ENCODE assay signal across 24 cellular contexts in the genomic region with DNA sequence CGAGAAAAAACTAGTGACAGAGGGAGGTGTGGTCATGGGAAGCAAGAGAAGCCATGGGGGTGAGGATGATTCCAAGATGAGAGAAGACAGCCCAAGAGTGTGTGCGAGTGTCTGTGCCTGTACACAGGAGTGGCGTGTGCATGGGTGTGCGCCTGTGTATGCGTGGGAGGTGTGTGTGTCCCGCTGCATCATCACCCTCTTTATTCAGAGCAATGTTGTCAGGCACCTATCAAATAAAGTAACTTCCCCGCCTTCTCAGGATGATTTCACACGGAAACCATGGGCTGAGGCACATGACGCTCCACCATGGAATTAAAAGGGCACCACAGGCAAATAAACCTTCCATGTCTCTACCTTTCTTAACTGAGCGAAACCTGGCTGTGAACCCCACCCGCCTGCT. TPM values are rescaled to one million over a fixed set of nuclear protein-coding genes. Genes with fewer than 3 reads are reported as not detected.
A peak's percentile ranks its signal among the peaks of the same experiment; 100 is the strongest.
DNase-seq lines count a peak whose midpoint lies in the region; ATAC-seq and TF ChIP-seq lines count a peak whose summit lies in the region.
"Had no signal": no experiment of that assay in that cellular context is flagged by ENCODE, and none has a peak within 500 bp of the region (broad histone marks: within the 10 kb centered on the region; RNA-seq: fewer than 3 reads in every experiment).

No MANE protein-coding gene starts in this region.

- H4K20me1 ChIP-seq in osteoblast (ENCODE audit: insufficient read depth, low read length) = no peaks in the 10 kb centered on the region

- no peak overlapping the region for H3K4me2 ChIP-seq in osteoblast (ENCODE audit: insufficient read depth, low read length)
- H3K4me2 ChIP-seq: A549 had no signal

- no peaks in the 10 kb centered on the region for H3K9me3 ChIP-seq in osteoblast (ENCODE audit: low read depth, low read length)
- H3K9me3 ChIP-seq: A549 had no signal

- intact Hi-C loops in left ventricle myocardium superior (cut with micrococcal nuclease) = no loop called here
- intact Hi-C loops in Right ventricle myocardium superior (cut with DNase I) = no loop called here
- intact Hi-C loops in head of caudate nucleus (cut with DNase I) = no loop called here

- ATAC-seq in left ventricle myocardium superior (no peak), Right ventricle myocardium superior (ENCODE audit: poor library complexity) (no peak)
- no peak for ATAC-seq in naive thymus-derived CD8-positive, alpha-beta T cell
- ATAC-seq: A549 had no signal

- no peak overlapping the region for H3K27ac ChIP-seq in osteoblast (ENCODE audit: low read depth, low read length)
- H3K27ac ChIP-seq: 22Rv1, A549, HL-60 had no signal

- DNase-seq in left ventricle myocardium superior (peak; percentile 2), Right ventricle myocardium superior (no peak), head of caudate nucleus (peak in 35 of 42 donors; percentile 9 to 77 (median 42)), osteoblast (ENCODE audit: insufficient read length, low spot score, missing footprints) (peak; percentile 35), germinal center (ENCODE audit: low spot score) (no peak), NCI-H446 treated with DMSO at 0.1 percent for 48 hours (lab: John Stamatoyannopoulos, UW) (no peak)
- no peak for DNase-seq in naive thymus-derived CD8-positive, alpha-beta T cell
- DNase-seq: C1 segment of cervical spinal cord; CD4-positive, CD25-positive, alpha-beta regulatory T cell; CD8-positive, alpha-beta memory T cell; COR-L47; DMS 273 treated with DMSO at 0.1 percent for 48 hours; DMS53; DND-41; EL; H9 had no signal

- H3K36me3 ChIP-seq in osteoblast (ENCODE audit: insufficient read depth, low read length) = no peaks in the 10 kb centered on the region

- H3K4me1 ChIP-seq in osteoblast (ENCODE audit: insufficient read depth, low read length) = no peaks in the 10 kb centered on the region
- H3K4me1 ChIP-seq: A549 had no signal

- no peak for TF ChIP-seq CTCF in osteoblast (IDR thresholded peaks at IDR 0.05; ENCODE audit: extremely low read depth, low read depth, low read length)

- no peaks in the 10 kb centered on the region for H3K27me3 ChIP-seq in osteoblast (ENCODE audit: insufficient read depth, low read length)

- no peaks in the 10 kb centered on the region for H3K36me3 Mint-ChIP-seq in naive thymus-derived CD8-positive, alpha-beta T cell
- H3K36me3 Mint-ChIP-seq: CD4-positive, CD25-positive, alpha-beta regulatory T cell had no signal

- peaks cover 0 to 45% (median 8%) of the 10 kb centered on the region in 5 donors for H3K27me3 Mint-ChIP-seq in naive thymus-derived CD8-positive, alpha-beta T cell

- POLR2A ChIA-PET in naive thymus-derived CD8-positive, alpha-beta T cell (lab: Charles Lee) = no interaction called here

- H3K4me1 Mint-ChIP-seq in naive thymus-derived CD8-positive, alpha-beta T cell = peaks cover 0 to 4% (median 2%) of the 10 kb centered on the region in 4 donors
- H3K4me1 Mint-ChIP-seq: CD4-positive, CD25-positive, alpha-beta regulatory T cell; CD8-positive, alpha-beta memory T cell had no signal

- H3K4me3 ChIP-seq in osteoblast (ENCODE audit: insufficient read depth, low read length) = no peak overlapping the region
- H3K4me3 ChIP-seq: A549, GM12878 had no signal

- H3K4me3 Mint-ChIP-seq in naive thymus-derived CD8-positive, alpha-beta T cell = no peak overlapping the region
- H3K4me3 Mint-ChIP-seq: CD4-positive, CD25-positive, alpha-beta regulatory T cell; CD8-positive, alpha-beta memory T cell; H9 had no signal

- H3K79me2 ChIP-seq in osteoblast (ENCODE audit: insufficient read depth, low read length) = no peaks in the 10 kb centered on the region

- peaks cover 0 to 5% (median 0%) of the 10 kb centered on the region in 9 donors for H3K9me3 Mint-ChIP-seq in naive thymus-derived CD8-positive, alpha-beta T cell

- no peak overlapping the region for H3K27ac Mint-ChIP-seq in naive thymus-derived CD8-positive, alpha-beta T cell
- H3K27ac Mint-ChIP-seq: CD8-positive, alpha-beta memory T cell; H9 had no signal

- no peak overlapping the region for H2AFZ ChIP-seq in osteoblast (ENCODE audit: low read length)

RNA-seq across cellular contexts. Expression of gene MS4A10, which starts 24.6 kb away (rescaled TPM):
- total RNA-seq in left ventricle myocardium superior (not detected), Right ventricle myocardium superior (not detected), osteoblast (not detected in 2 replicates)
- not detected for total RNA-seq in naive thymus-derived CD8-positive, alpha-beta T cell
- polyA plus RNA-seq in naive thymus-derived CD8-positive, alpha-beta T cell = not detected
- total RNA-seq: CD4-positive, CD25-positive, alpha-beta regulatory T cell; CD8-positive, alpha-beta memory T cell; G401; GM12878; H1; H9; HT1080 had no signal
- polyA plus RNA-seq: A549; AG04450; CD4-positive, CD25-positive, alpha-beta regulatory T cell; CD8-positive, alpha-beta memory T cell; GM12878; H1 had no signal

RNA-seq across cellular contexts. Expression of gene CCDC86, which starts 32.2 kb away (rescaled TPM):
- total RNA-seq in left ventricle myocardium superior = 9.7 TPM
- 8.4 TPM for total RNA-seq in Right ventricle myocardium superior
- total RNA-seq in osteoblast = 6.2 and 7.4 TPM in 2 replicates
- 10 to 100 TPM; 11.3 to 12.0 TPM for total RNA-seq in naive thymus-derived CD8-positive, alpha-beta T cell
- 10 to 100 TPM; 10.8 to 27.1 (median 18.5) TPM for polyA plus RNA-seq in naive thymus-derived CD8-positive, alpha-beta T cell

RNA-seq across cellular contexts. Expression of gene PTGDR2, which starts 46.1 kb away (rescaled TPM):
- total RNA-seq in left ventricle myocardium superior (3.1 TPM), Right ventricle myocardium superior (3.0 TPM), osteoblast (not detected in 2 replicates)
- total RNA-seq in naive thymus-derived CD8-positive, alpha-beta T cell = under 1 TPM in 1 of 2 experiments, not detected in 1; 0.16 TPM
- polyA plus RNA-seq in naive thymus-derived CD8-positive, alpha-beta T cell = under 1 TPM in 1 of 3 donors, not detected in 2; 0.16 TPM
- total RNA-seq: G401, H1, H9, HT1080 had no signal

RNA-seq across cellular contexts. Expression of gene MS4A15, which starts 53.0 kb away (rescaled TPM):
- total RNA-seq in left ventricle myocardium superior (not detected), Right ventricle myocardium superior (not detected), osteoblast (not detected in 2 replicates)
- not detected for total RNA-seq in naive thymus-derived CD8-positive, alpha-beta T cell
- polyA plus RNA-seq in naive thymus-derived CD8-positive, alpha-beta T cell = not detected
- total RNA-seq: CD4-positive, CD25-positive, alpha-beta regulatory T cell; CD8-positive, alpha-beta memory T cell; G401; HT1080 had no signal
- polyA plus RNA-seq: A549; AG04450; CD4-positive, CD25-positive, alpha-beta regulatory T cell; CD8-positive, alpha-beta memory T cell had no signal

RNA-seq across cellular contexts. Expression of gene ZP1, which starts 57.7 kb away (rescaled TPM):
- total RNA-seq in left ventricle myocardium superior (not detected), Right ventricle myocardium superior (not detected), osteoblast (under 0.01 and 0.36 TPM in 2 replicates)
- total RNA-seq in naive thymus-derived CD8-positive, alpha-beta T cell = not detected
- not detected for polyA plus RNA-seq in naive thymus-derived CD8-positive, alpha-beta T cell
- total RNA-seq: CD4-positive, CD25-positive, alpha-beta regulatory T cell; CD8-positive, alpha-beta memory T cell; G401; GM12878; H1; H9 had no signal
- polyA plus RNA-seq: CD4-positive, CD25-positive, alpha-beta regulatory T cell; GM12878; H1 had no signal

Comparison
In these comparisons a context has a peak if more than half of its experiments do, and no peak if none do; other contexts are left out.
1. DNase-seq: peak in left ventricle myocardium superior (single experiment), head of caudate nucleus (35 of 42) and osteoblast (single experiment); none in Right ventricle myocardium superior (single experiment), naive thymus-derived CD8-positive, alpha-beta T cell (0 of 10), germinal center (single experiment) and NCI-H446 treated with DMSO at 0.1 percent for 48 hours (single experiment).